Comparison of ENCODE assay signal across 20 cellular contexts in genomic region chr20:39042279-39043150, GRCh38.
DNase-seq lines count a peak whose midpoint lies in the region; TF ChIP-seq lines count a peak whose summit lies in the region.
"Had no signal": no experiment of that assay in that cellular context is flagged by ENCODE, and none has a peak within 500 bp of the region (broad histone marks: within the 10 kb centered on the region; RNA-seq: fewer than 3 reads in every experiment).

No MANE protein-coding gene starts in this region.

- no peak for TF ChIP-seq POLR2A in vagina (IDR thresholded peaks at IDR 0.05)

- H3K27ac ChIP-seq in RWPE1 (peak overlapping the region; percentile 72), fibroblast of lung (ENCODE audit: insufficient read depth, low read length) (peak overlapping the region; percentile 13), vagina (no peak overlapping the region)
- H3K27ac ChIP-seq: BLaER1, parathyroid adenoma, tibial artery had no signal

- POLR2A ChIA-PET in RWPE1 (lab: Yijun Ruan, JAX; ENCODE audit: low non-redundant PET), result no interaction called here

- intact Hi-C loops in posterior vena cava (cut with DNase I) (no loop called here), vagina (cut with DNase I) (loop anchor here (10.0 kb wide), 1 partner anchor 58 kb away; no protein-coding TSS in a partner anchor)

- H3K27me3 ChIP-seq in fibroblast of lung (ENCODE audit: control insufficient read depth, insufficient read depth, low read length) (no peaks in the 10 kb centered on the region), vagina (no peaks in the 10 kb centered on the region)
- H3K27me3 ChIP-seq: BLaER1, tibial artery had no signal

- no peak for TF ChIP-seq CTCF in RWPE1 (conservative IDR thresholded peaks at IDR 0.05; ENCODE audit: low read depth)
- no peak for TF ChIP-seq CTCF in fibroblast of lung (conservative IDR thresholded peaks at IDR 0.05 in 1 of 2, IDR thresholded peaks at IDR 0.05 in 1 of 2; ENCODE audit: low read depth in 1 of 2, low read length in 2 of 2)
- no peak for TF ChIP-seq CTCF in vagina (IDR thresholded peaks at IDR 0.05)

- no peaks in the 10 kb centered on the region for H3K4me1 ChIP-seq in fibroblast of lung (ENCODE audit: control insufficient read depth, extremely low read depth, insufficient read depth, low read length)
- H3K4me1 ChIP-seq in vagina, result peaks cover 4% of the 10 kb centered on the region
- H3K4me1 ChIP-seq: BLaER1, tibial artery had no signal

- H2AFZ ChIP-seq in fibroblast of lung (ENCODE audit: low read length), result no peak overlapping the region
- H2AFZ ChIP-seq: parathyroid adenoma had no signal

- no peak overlapping the region for H3K4me2 ChIP-seq in fibroblast of lung (ENCODE audit: extremely low read depth, insufficient read depth, low read length)
- H3K4me2 ChIP-seq: BLaER1, smooth muscle cell had no signal

- CTCF ChIA-PET in RWPE1 (lab: Yijun Ruan, JAX), result interaction anchor here (3.2 kb wide), 1 partner anchor 7 kb away, joined by 36 read pairs; no protein-coding TSS in a partner anchor

- H3K36me3 ChIP-seq in fibroblast of lung (ENCODE audit: control insufficient read depth, insufficient read depth, low read length) (peaks cover 9% of the 10 kb centered on the region), vagina (peaks cover 0 to 10% of the 10 kb centered on the region in 2 donors)

- H3K79me2 ChIP-seq in fibroblast of lung (ENCODE audit: control insufficient read depth, insufficient read depth, low read length), result no peaks in the 10 kb centered on the region
- H3K79me2 ChIP-seq: parathyroid adenoma had no signal

- H3K9ac ChIP-seq in fibroblast of lung (ENCODE audit: insufficient read depth, low read length), result no peak overlapping the region
- H3K9ac ChIP-seq: BLaER1, parathyroid adenoma had no signal

- H4K20me1 ChIP-seq in fibroblast of lung (ENCODE audit: control insufficient read depth, extremely low read depth, insufficient read depth, low read length), result no peaks in the 10 kb centered on the region
- H4K20me1 ChIP-seq: BLaER1 had no signal

- no peaks in the 10 kb centered on the region for H3K9me3 ChIP-seq in fibroblast of lung (ENCODE audit: control insufficient read depth, insufficient read depth, low read depth, low read length)
- H3K9me3 ChIP-seq in vagina, result no peaks in the 10 kb centered on the region
- H3K9me3 ChIP-seq: BLaER1, tibial artery had no signal

- H3K4me3 ChIP-seq in fibroblast of lung (replicated peaks in 1 of 4; ENCODE audit: control extremely low read depth in 1 of 4, insufficient read depth in 1 of 4, low read depth in 3 of 4, low read length in 4 of 4) (no peak overlapping the region), vagina (no peak overlapping the region)
- H3K4me3 ChIP-seq: BLaER1, smooth muscle cell, tibial artery had no signal

- DNase-seq in ELR (ENCODE audit: low read depth) (peak; percentile 67), RWPE1 (ENCODE audit: low spot score) (no peak), fibroblast of lung (ENCODE audit: low read depth in 2 of 2) (peak in 1 of 2 donors; percentile 81), posterior vena cava (ENCODE audit: low spot score) (peak; percentile 84), NCI-H2196 treated with DMSO at 0.1 percent for 48 hours (lab: John Stamatoyannopoulos, UW; ENCODE audit: unreplicated experiment) (no peak), vagina (ENCODE audit: extremely low spot score in 2 of 2) (no peak), mucosa of gallbladder (ENCODE audit: low spot score) (no peak)
- no peak for DNase-seq in stimulated activated CD4-positive, alpha-beta T cell treated with anti-CD3 and anti-CD28 coated beads, Interleukin-4, amount 100 ng/mL, for 1 hour
- DNase-seq: activated CD4-positive, alpha-beta T cell treated with anti-CD3 and anti-CD28 coated beads, Interleukin-2, amount 50 U/mL, for 4 hours; central memory CD4-positive, alpha-beta T cell; DMS153; effector CD8-positive, alpha-beta T cell; foreskin melanocyte; Karpas-422; left ventricle myocardium superior; NCI-H82 had no signal

Comparison
In these comparisons a context has a peak if more than half of its experiments do, and no peak if none do; other contexts are left out.
1. DNase-seq: peak in ELR (single experiment) and posterior vena cava (single experiment); none in RWPE1 (single experiment), NCI-H2196 treated with DMSO at 0.1 percent for 48 hours (single experiment), vagina (0 of 2), mucosa of gallbladder (single experiment) and stimulated activated CD4-positive, alpha-beta T cell treated with anti-CD3 and anti-CD28 coated beads, Interleukin-4, amount 100 ng/mL, for 1 hour (single experiment).